In genomic region chr11:13535819-13536218, GRCh38 we compare ENCODE assay signal across 16 cellular contexts. TPM values are rescaled to one million over a fixed set of nuclear protein-coding genes. Genes with fewer than 3 reads are reported as not detected.
DNase-seq lines count a peak whose midpoint lies in the region; ATAC-seq and TF ChIP-seq lines count a peak whose summit lies in the region.
"Had no signal": no experiment of that assay in that cellular context is flagged by ENCODE, and none has a peak within 500 bp of the region (broad histone marks: within the 10 kb centered on the region; RNA-seq: fewer than 3 reads in every experiment).

No MANE protein-coding gene starts in this region.

- H3K79me2 ChIP-seq in HCT116 (ENCODE audit: insufficient read depth, low read length): no peaks in the 10 kb centered on the region
- no peaks in the 10 kb centered on the region for H3K79me2 ChIP-seq in OCI-LY7 (ENCODE audit: insufficient read depth, low read depth, low read length)

- H3K4me1 ChIP-seq in A673 (ENCODE audit: insufficient read depth, low read length, poor library complexity, severe bottlenecking) (no peaks in the 10 kb centered on the region), HCT116 (ENCODE audit: control insufficient read depth in 1 of 2, insufficient read depth in 2 of 2, low read length in 2 of 2) (no peaks in the 10 kb centered on the region), OCI-LY7 (ENCODE audit: insufficient read depth, low read length, poor library complexity, severe bottlenecking) (no peaks in the 10 kb centered on the region)
- H3K4me1 ChIP-seq: heart right ventricle had no signal

- BruUV-seq in A673 (replicated peaks; lab: Mats Ljungman, UMichigan) (no TSS peak), HCT116 (replicated peaks; lab: Mats Ljungman, UMichigan) (no TSS peak), OCI-LY7 (replicated peaks; lab: Mats Ljungman, UMichigan) (no TSS peak)

- DNase-seq in A673 (ENCODE audit: low spot score): peak; percentile 16
- peak; percentile 6 for DNase-seq in HCT116 (ENCODE audit: low read depth, low spot score)
- peak; percentile 11 for DNase-seq in OCI-LY7 (ENCODE audit: low spot score)
- peak; percentile 5 for DNase-seq in dermis blood vessel endothelial cell
- no peak for DNase-seq in NCI-H510A (lab: John Stamatoyannopoulos, UW)
- DNase-seq: activated naive CD4-positive, alpha-beta T cell treated with anti-CD3 and anti-CD28 coated beads for 36 hours; DMS79 treated with DMSO at 0.1 percent for 48 hours; HCEC 1CT; heart right ventricle; left ventricle myocardium superior had no signal

- RAD21 ChIA-PET in HCT116 (lab: Charles Lee; ENCODE audit: low non-redundant PET in 1 of 2, low total read pairs in 2 of 2, uncharacterized antibody in 2 of 2, unreplicated experiment in 2 of 2): no interaction called here

- no peaks in the 10 kb centered on the region for H3K27me3 ChIP-seq in A673 (replicated peaks; ENCODE audit: insufficient read depth, low read depth, low read length, poor library complexity)
- H3K27me3 ChIP-seq in HCT116 (ENCODE audit: insufficient read depth, low read length): no peaks in the 10 kb centered on the region

- peak; percentile 42; the same call in 1 of the 2 replicates for TF ChIP-seq RAD21 in HCT116 (IDR thresholded peaks at IDR 0.05; ENCODE audit: low read depth)

- peak; percentile 55 for ATAC-seq in HCT116
- no peak for ATAC-seq in HG02759 (IDR thresholded peaks at IDR 0.05; ENCODE audit: unreplicated experiment)
- ATAC-seq in GM21360 (IDR thresholded peaks at IDR 0.05; ENCODE audit: unreplicated experiment): no peak
- ATAC-seq in HG03460 (IDR thresholded peaks at IDR 0.05; ENCODE audit: unreplicated experiment): no peak
- ATAC-seq: heart right ventricle; left ventricle myocardium superior; natural killer cell treated with Interleukin-12 subunit alpha and Interleukin-12 subunit beta and Interleukin-15 and Interleukin-18, amount 100 ng/mL, for 72 hours had no signal

- no peak overlapping the region for H3K27ac ChIP-seq in A673 (ENCODE audit: low read depth, low read length, poor library complexity, severe bottlenecking)
- H3K27ac ChIP-seq in HCT116 (ENCODE audit: low read depth, low read length): no peak overlapping the region
- H3K27ac ChIP-seq in OCI-LY7 (ENCODE audit: low read depth, low read length, poor library complexity, severe bottlenecking): no peak overlapping the region
- H3K27ac ChIP-seq: heart right ventricle had no signal

- CTCF ChIA-PET in A673 (lab: Charles Lee): no interaction called here
- CTCF ChIA-PET in HCT116 (lab: Charles Lee): no interaction called here
- CTCF ChIA-PET in OCI-LY7 (lab: Charles Lee; ENCODE audit: unreplicated experiment): no interaction called here

- H3K4me3 ChIP-seq in A673 (ENCODE audit: low read depth, low read length, poor library complexity, severe bottlenecking) (no peak overlapping the region), HCT116 (replicated peaks in 1 of 2; ENCODE audit: low read depth in 1 of 2, low read length in 2 of 2) (no peak overlapping the region), OCI-LY7 (ENCODE audit: low read depth, low read length, poor library complexity, severe bottlenecking) (no peak overlapping the region)
- H3K4me3 ChIP-seq: heart right ventricle had no signal

- H3K4me2 ChIP-seq in HCT116 (ENCODE audit: low read length) (no peak overlapping the region), OCI-LY7 (ENCODE audit: low read length) (no peak overlapping the region)

- H3K9me3 ChIP-seq in A673 (ENCODE audit: low read depth, low read length, poor library complexity, severe bottlenecking) (no peaks in the 10 kb centered on the region), HCT116 (ENCODE audit: control insufficient read depth in 1 of 2, insufficient read depth in 1 of 2, low read depth in 1 of 2, low read length in 2 of 2) (peaks cover 0 to 7% of the 10 kb centered on the region in 2 experiments; a peak in 1 of 4 replicates), OCI-LY7 (ENCODE audit: low read length) (no peaks in the 10 kb centered on the region; the same call in 1 of the 2 replicates)

- H3K9me2 ChIP-seq in HCT116 (ENCODE audit: insufficient read depth) (no peaks in the 10 kb centered on the region), OCI-LY7 (ENCODE audit: insufficient read depth, low read length) (no peaks in the 10 kb centered on the region)

- intact Hi-C loops in A673 (cut with micrococcal nuclease; ENCODE audit: unreplicated experiment) (no loop called here), HCT116 (cut with micrococcal nuclease) (no loop called here), OCI-LY7 (cut with micrococcal nuclease; ENCODE audit: unreplicated experiment) (no loop called here)

- H3K36me3 ChIP-seq in A673 (ENCODE audit: insufficient read depth, low read length, poor library complexity, severe bottlenecking): no peaks in the 10 kb centered on the region
- no peaks in the 10 kb centered on the region for H3K36me3 ChIP-seq in HCT116 (ENCODE audit: control insufficient read depth in 1 of 2, insufficient read depth in 2 of 2, low read length in 2 of 2)
- no peaks in the 10 kb centered on the region for H3K36me3 ChIP-seq in OCI-LY7 (ENCODE audit: insufficient read depth, low read length)
- H3K36me3 ChIP-seq: heart right ventricle had no signal

- TF ChIP-seq POLR2A in HCT116 (IDR thresholded peaks at IDR 0.05; ENCODE audit: borderline replicate concordance, extremely low read depth, insufficient read depth, insufficient read length): no peak

- POLR2A ChIA-PET in A673 (lab: Charles Lee; ENCODE audit: low non-redundant PET): no interaction called here
- POLR2A ChIA-PET in HCT116 (lab: Charles Lee): no interaction called here
- POLR2A ChIA-PET in OCI-LY7 (lab: Charles Lee): interaction anchor here (0.7 kb wide), 1 partner anchor 411 kb away, joined by 3 read pairs; no protein-coding TSS in a partner anchor

- H2AFZ ChIP-seq in HCT116 (ENCODE audit: low read depth, low read length, poor library complexity, severe bottlenecking) (no peak overlapping the region), OCI-LY7 (ENCODE audit: low read length) (no peak overlapping the region)

- H4K20me1 ChIP-seq in HCT116 (ENCODE audit: insufficient read depth) (no peaks in the 10 kb centered on the region), OCI-LY7 (ENCODE audit: insufficient read depth, low read length) (no peaks in the 10 kb centered on the region)

- no peak overlapping the region for H3K9ac ChIP-seq in HCT116 (ENCODE audit: low read length)

- 0 out of 2 replicates have a peak, but pooled peaks have one; percentile 25 for TF ChIP-seq CTCF in A673 (conservative IDR thresholded peaks at IDR 0.05; ENCODE audit: low read depth, low read length)
- TF ChIP-seq CTCF in HCT116 (IDR thresholded peaks at IDR 0.05 in 2 of 3, conservative IDR thresholded peaks at IDR 0.05 in 1 of 3; ENCODE audit: borderline replicate concordance in 1 of 3, insufficient read depth in 1 of 3, low read depth in 2 of 3, low read length in 2 of 3): peak; percentile 16 to 35 (median 24); a peak in 1 of 6 replicates
- TF ChIP-seq CTCF in OCI-LY7 (conservative IDR thresholded peaks at IDR 0.05; ENCODE audit: low read length): peak; percentile 40; the same call in 1 of the 2 replicates

TF ChIP-seq in HCT116, 20 proteins besides CTCF, POLR2A, EP300 and RAD21:
- no peak for TF ChIP-seq SP1 (IDR thresholded peaks at IDR 0.05; ENCODE audit: low read depth)
- no peak for TF ChIP-seq EZH2 (IDR thresholded peaks at IDR 0.05)

RNA-seq across cellular contexts. Expression of gene PTH, which starts 40.0 kb away (rescaled TPM):
- not detected in 2 replicates for total RNA-seq in A673 (2021)
- total RNA-seq in HCT116 (2021; ENCODE audit: unreplicated experiment): not detected
- polyA plus RNA-seq in HCT116 (2012): not detected in 2 replicates
- total RNA-seq in OCI-LY7 (2014; rRNA removed; shearing (Covaris generic)): not detected in 2 replicates
- total RNA-seq in OCI-LY7 (2022): not detected in 2 replicates
- not detected in 2 replicates for total RNA-seq in dermis blood vessel endothelial cell
- total RNA-seq: activated naive CD4-positive, alpha-beta T cell treated with anti-CD3 and anti-CD28 coated beads for 36 hours; cardiac septum; heart right ventricle; left ventricle myocardium superior; natural killer cell treated with Interleukin-12 subunit alpha and Interleukin-12 subunit beta and Interleukin-15 and Interleukin-18, amount 100 ng/mL, for 72 hours; skeletal muscle tissue had no signal
- polyA plus RNA-seq: heart right ventricle had no signal
